In the genomic region with DNA sequence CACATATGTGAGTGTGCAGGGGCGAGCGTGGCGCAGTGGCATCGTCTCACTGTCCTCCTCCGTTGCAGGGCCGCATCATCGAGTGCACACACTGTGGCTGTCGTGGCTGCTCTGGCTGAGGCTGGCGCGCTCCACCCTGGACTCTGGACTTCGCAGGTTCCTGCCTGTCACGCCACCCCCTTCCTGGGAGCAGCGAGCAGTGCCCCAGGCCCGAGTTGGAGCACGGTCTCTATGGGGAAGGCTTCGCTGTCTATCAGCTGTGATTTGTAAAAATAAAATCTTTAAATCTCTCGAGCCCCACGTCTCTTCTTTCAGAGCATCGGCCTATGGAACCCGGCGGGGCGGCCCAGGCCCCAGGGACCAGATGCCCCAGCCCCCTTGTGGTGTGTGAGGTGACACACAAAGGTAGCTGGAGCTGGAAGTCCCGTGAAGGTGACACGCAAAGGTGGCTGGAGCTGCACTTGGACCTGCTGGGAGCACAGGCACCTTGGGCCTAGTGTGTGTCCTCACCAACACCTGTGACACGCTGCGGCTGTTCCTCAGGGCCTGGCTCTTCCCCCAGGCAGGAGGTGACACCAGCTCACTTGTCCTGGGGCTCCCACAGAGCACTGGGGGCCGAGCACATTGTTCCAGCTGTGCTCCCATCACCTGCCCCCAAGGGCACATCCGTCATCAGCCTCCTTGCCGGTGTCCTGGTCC, we compare ENCODE assay signal across 1 cellular context.
TF ChIP-seq lines count a peak whose summit lies in the region.

No MANE protein-coding gene starts in this region.

TF ChIP-seq in HEK293, 187 proteins besides CTCF, POLR2A, EP300 and RAD21:
- TF ChIP-seq, protein P1, sequence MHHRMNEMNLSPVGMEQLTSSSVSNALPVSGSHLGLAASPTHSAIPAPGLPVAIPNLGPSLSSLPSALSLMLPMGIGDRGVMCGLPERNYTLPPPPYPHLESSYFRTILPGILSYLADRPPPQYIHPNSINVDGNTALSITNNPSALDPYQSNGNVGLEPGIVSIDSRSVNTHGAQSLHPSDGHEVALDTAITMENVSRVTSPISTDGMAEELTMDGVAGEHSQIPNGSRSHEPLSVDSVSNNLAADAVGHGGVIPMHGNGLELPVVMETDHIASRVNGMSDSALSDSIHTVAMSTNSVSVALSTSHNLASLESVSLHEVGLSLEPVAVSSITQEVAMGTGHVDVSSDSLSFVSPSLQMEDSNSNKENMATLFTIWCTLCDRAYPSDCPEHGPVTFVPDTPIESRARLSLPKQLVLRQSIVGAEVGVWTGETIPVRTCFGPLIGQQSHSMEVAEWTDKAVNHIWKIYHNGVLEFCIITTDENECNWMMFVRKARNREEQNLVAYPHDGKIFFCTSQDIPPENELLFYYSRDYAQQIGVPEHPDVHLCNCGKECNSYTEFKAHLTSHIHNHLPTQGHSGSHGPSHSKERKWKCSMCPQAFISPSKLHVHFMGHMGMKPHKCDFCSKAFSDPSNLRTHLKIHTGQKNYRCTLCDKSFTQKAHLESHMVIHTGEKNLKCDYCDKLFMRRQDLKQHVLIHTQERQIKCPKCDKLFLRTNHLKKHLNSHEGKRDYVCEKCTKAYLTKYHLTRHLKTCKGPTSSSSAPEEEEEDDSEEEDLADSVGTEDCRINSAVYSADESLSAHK (tag by site-specific recombination; IDR thresholded peaks at IDR 0.05): no peak
- peak; percentile 61; the same call in 1 of the 2 replicates for TF ChIP-seq ZIC2 (tag by site-specific recombination; IDR thresholded peaks at IDR 0.05)
